1 cellular context compared by ENCODE assay signal in the genomic region with DNA sequence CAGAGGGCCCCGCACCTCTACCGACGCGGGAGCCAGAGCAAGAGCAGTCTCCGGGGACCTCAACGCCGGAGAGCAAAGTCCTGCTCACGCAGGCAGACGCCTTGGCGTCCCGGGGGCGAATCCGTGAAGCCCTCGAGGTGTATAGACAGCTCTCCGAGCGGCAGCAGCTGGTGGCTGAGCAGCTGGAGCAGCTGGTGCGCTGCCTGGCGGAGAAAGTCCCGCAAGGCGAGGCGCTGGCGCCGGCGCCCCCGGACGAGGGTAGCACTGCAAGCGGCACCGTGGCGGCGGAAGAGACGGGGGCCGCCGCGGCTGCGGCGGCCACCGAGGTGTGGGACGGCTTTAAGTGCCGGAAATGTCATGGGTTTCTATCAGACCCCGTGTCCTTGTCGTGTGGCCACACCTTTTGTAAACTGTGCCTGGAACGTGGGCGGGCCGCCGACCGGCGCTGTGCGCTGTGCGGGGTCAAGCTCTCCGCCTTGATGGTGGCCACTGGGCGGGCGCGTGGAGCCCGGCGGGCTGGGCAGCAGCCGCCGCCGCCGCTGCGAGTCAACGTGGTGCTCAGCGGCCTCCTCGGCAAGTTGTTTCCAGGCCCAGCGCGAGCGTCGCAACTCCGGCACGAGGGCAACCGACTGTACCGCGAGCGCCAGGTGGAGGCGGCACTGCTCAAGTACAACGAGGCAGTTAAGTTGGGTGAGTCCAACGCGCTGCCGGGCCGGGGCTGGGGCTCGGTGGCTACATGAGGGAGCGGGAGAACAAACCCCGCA.
TF ChIP-seq lines count a peak whose summit lies in the region.

No MANE protein-coding gene starts in this region.

TF ChIP-seq in HEK293, 187 proteins besides CTCF, POLR2A, EP300 and RAD21 (continued from another document):
- TF ChIP-seq, protein P1, sequence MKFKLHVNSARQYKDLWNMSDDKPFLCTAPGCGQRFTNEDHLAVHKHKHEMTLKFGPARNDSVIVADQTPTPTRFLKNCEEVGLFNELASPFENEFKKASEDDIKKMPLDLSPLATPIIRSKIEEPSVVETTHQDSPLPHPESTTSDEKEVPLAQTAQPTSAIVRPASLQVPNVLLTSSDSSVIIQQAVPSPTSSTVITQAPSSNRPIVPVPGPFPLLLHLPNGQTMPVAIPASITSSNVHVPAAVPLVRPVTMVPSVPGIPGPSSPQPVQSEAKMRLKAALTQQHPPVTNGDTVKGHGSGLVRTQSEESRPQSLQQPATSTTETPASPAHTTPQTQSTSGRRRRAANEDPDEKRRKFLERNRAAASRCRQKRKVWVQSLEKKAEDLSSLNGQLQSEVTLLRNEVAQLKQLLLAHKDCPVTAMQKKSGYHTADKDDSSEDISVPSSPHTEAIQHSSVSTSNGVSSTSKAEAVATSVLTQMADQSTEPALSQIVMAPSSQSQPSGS (tag by site-specific recombination; IDR thresholded peaks at IDR 0.05; ENCODE audit: low read depth) = no peak
- TF ChIP-seq ZNF248 (tag by site-specific recombination; IDR thresholded peaks at IDR 0.05) (no peak), ZFHX2 (tag by site-specific recombination; conservative IDR thresholded peaks at IDR 0.05) (peak; percentile 84), ZNF768 (tag by site-specific recombination; IDR thresholded peaks at IDR 0.05) (no peak), ZXDB (tag by site-specific recombination; IDR thresholded peaks at IDR 0.05) (0 out of 2 replicates have a peak, but pooled peaks have one; percentile 2), SP2 (tag by site-specific recombination; IDR thresholded peaks at IDR 0.05) (peak; percentile 40), ZNF335 (tag by site-specific recombination; conservative IDR thresholded peaks at IDR 0.05) (peak; percentile 82), EGR2 (tag by site-specific recombination; IDR thresholded peaks at IDR 0.05; ENCODE audit: low read depth) (peak; percentile 63; the same call in 1 of the 2 replicates), ZNF391 (tag by site-specific recombination; IDR thresholded peaks at IDR 0.05; ENCODE audit: borderline replicate concordance, low read depth) (no peak), ZNF777 (tag by site-specific recombination; IDR thresholded peaks at IDR 0.05; ENCODE audit: borderline replicate concordance) (peak; percentile 82; the same call in 1 of the 2 replicates), ZNF274 (IDR thresholded peaks at IDR 0.05; ENCODE audit: low read length) (no peak), ZNF274 (tag by site-specific recombination; IDR thresholded peaks at IDR 0.05; ENCODE audit: borderline replicate concordance) (no peak), SETDB1 (IDR thresholded peaks at IDR 0.05; ENCODE audit: insufficient read length, low read length) (no peak), ZNF404 (tag by site-specific recombination; IDR thresholded peaks at IDR 0.05) (no peak), ZNF76 (tag by site-specific recombination; IDR thresholded peaks at IDR 0.05; ENCODE audit: borderline replicate concordance, low read depth) (0 out of 2 replicates have a peak, but pooled peaks have one; percentile 1), ZNF830 (tag by site-specific recombination; IDR thresholded peaks at IDR 0.05; ENCODE audit: low read depth) (no peak), ZFP37 (tag by site-specific recombination; IDR thresholded peaks at IDR 0.05) (no peak), ZNF155 (tag by site-specific recombination; IDR thresholded peaks at IDR 0.05) (no peak), ZNF341 (tag by site-specific recombination; IDR thresholded peaks at IDR 0.05; ENCODE audit: low read depth) (no peak), ZEB2 (tag by site-specific recombination; IDR thresholded peaks at IDR 0.05) (no peak), ZBTB8A (tag by site-specific recombination; IDR thresholded peaks at IDR 0.05) (peak; percentile 31; the same call in 1 of the 2 replicates), KLF16 (tag by site-specific recombination; IDR thresholded peaks at IDR 0.05) (no peak), HOXD13 (CRISPR knock-in tag; IDR thresholded peaks at IDR 0.05; ENCODE audit: borderline replicate concordance) (no peak), OVOL3 (tag by site-specific recombination; IDR thresholded peaks at IDR 0.05) (0 out of 2 replicates have a peak, but pooled peaks have one; percentile 2), ZNF121 (tag by site-specific recombination; IDR thresholded peaks at IDR 0.05) (no peak), ZNF621 (tag by site-specific recombination; IDR thresholded peaks at IDR 0.05) (no peak), RBAK (tag by site-specific recombination; IDR thresholded peaks at IDR 0.05) (no peak), KLF1 (tag by site-specific recombination; IDR thresholded peaks at IDR 0.05) (peak; percentile 49), ZNF175 (tag by site-specific recombination; IDR thresholded peaks at IDR 0.05) (no peak), GLIS2 (tag by site-specific recombination; IDR thresholded peaks at IDR 0.05) (peak; percentile 26; the same call in 1 of the 2 replicates), ZNF157 (tag by site-specific recombination; IDR thresholded peaks at IDR 0.05) (no peak), ZNF560 (tag by site-specific recombination; IDR thresholded peaks at IDR 0.05; ENCODE audit: borderline replicate concordance) (no peak), ZNF433 (tag by site-specific recombination; IDR thresholded peaks at IDR 0.05; ENCODE audit: low read depth) (no peak), SP7 (tag by site-specific recombination; IDR thresholded peaks at IDR 0.05) (no peak), ZBTB21 (tag by site-specific recombination; IDR thresholded peaks at IDR 0.05) (no peak)
- TF ChIP-seq, protein P2, sequence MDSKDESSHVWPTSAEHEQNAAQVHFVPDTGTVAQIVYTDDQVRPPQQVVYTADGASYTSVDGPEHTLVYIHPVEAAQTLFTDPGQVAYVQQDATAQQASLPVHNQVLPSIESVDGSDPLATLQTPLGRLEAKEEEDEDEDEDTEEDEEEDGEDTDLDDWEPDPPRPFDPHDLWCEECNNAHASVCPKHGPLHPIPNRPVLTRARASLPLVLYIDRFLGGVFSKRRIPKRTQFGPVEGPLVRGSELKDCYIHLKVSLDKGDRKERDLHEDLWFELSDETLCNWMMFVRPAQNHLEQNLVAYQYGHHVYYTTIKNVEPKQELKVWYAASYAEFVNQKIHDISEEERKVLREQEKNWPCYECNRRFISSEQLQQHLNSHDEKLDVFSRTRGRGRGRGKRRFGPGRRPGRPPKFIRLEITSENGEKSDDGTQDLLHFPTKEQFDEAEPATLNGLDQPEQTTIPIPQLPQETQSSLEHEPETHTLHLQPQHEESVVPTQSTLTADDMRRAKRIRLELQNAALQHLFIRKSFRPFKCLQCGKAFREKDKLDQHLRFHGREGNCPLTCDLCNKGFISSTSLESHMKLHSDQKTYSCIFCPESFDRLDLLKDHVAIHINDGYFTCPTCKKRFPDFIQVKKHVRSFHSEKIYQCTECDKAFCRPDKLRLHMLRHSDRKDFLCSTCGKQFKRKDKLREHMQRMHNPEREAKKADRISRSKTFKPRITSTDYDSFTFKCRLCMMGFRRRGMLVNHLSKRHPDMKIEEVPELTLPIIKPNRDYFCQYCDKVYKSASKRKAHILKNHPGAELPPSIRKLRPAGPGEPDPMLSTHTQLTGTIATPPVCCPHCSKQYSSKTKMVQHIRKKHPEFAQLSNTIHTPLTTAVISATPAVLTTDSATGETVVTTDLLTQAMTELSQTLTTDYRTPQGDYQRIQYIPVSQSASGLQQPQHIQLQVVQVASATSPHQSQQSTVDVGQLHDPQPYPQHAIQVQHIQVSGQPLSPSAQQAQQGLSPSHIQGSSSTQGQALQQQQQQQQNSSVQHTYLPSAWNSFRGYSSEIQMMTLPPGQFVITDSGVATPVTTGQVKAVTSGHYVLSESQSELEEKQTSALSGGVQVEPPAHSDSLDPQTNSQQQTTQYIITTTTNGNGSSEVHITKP (tag by site-specific recombination; IDR thresholded peaks at IDR 0.05) = peak; percentile 89
- TF ChIP-seq, protein P3, sequence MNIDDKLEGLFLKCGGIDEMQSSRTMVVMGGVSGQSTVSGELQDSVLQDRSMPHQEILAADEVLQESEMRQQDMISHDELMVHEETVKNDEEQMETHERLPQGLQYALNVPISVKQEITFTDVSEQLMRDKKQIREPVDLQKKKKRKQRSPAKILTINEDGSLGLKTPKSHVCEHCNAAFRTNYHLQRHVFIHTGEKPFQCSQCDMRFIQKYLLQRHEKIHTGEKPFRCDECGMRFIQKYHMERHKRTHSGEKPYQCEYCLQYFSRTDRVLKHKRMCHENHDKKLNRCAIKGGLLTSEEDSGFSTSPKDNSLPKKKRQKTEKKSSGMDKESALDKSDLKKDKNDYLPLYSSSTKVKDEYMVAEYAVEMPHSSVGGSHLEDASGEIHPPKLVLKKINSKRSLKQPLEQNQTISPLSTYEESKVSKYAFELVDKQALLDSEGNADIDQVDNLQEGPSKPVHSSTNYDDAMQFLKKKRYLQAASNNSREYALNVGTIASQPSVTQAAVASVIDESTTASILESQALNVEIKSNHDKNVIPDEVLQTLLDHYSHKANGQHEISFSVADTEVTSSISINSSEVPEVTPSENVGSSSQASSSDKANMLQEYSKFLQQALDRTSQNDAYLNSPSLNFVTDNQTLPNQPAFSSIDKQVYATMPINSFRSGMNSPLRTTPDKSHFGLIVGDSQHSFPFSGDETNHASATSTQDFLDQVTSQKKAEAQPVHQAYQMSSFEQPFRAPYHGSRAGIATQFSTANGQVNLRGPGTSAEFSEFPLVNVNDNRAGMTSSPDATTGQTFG (tag by site-specific recombination; IDR thresholded peaks at IDR 0.05; ENCODE audit: borderline replicate concordance) = no peak
- TF ChIP-seq, protein P4, sequence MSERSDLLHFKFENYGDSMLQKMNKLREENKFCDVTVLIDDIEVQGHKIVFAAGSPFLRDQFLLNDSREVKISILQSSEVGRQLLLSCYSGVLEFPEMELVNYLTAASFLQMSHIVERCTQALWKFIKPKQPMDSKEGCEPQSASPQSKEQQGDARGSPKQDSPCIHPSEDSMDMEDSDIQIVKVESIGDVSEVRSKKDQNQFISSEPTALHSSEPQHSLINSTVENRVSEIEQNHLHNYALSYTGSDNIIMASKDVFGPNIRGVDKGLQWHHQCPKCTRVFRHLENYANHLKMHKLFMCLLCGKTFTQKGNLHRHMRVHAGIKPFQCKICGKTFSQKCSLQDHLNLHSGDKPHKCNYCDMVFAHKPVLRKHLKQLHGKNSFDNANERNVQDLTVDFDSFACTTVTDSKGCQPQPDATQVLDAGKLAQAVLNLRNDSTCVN (tag by site-specific recombination; optimal IDR thresholded peaks at IDR 0.05) = peak; percentile 10
- TF ChIP-seq, protein P5, sequence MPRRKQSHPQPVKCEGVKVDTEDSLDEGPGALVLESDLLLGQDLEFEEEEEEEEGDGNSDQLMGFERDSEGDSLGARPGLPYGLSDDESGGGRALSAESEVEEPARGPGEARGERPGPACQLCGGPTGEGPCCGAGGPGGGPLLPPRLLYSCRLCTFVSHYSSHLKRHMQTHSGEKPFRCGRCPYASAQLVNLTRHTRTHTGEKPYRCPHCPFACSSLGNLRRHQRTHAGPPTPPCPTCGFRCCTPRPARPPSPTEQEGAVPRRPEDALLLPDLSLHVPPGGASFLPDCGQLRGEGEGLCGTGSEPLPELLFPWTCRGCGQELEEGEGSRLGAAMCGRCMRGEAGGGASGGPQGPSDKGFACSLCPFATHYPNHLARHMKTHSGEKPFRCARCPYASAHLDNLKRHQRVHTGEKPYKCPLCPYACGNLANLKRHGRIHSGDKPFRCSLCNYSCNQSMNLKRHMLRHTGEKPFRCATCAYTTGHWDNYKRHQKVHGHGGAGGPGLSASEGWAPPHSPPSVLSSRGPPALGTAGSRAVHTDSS (tag by site-specific recombination; IDR thresholded peaks at IDR 0.05) = no peak
- TF ChIP-seq, protein P6, sequence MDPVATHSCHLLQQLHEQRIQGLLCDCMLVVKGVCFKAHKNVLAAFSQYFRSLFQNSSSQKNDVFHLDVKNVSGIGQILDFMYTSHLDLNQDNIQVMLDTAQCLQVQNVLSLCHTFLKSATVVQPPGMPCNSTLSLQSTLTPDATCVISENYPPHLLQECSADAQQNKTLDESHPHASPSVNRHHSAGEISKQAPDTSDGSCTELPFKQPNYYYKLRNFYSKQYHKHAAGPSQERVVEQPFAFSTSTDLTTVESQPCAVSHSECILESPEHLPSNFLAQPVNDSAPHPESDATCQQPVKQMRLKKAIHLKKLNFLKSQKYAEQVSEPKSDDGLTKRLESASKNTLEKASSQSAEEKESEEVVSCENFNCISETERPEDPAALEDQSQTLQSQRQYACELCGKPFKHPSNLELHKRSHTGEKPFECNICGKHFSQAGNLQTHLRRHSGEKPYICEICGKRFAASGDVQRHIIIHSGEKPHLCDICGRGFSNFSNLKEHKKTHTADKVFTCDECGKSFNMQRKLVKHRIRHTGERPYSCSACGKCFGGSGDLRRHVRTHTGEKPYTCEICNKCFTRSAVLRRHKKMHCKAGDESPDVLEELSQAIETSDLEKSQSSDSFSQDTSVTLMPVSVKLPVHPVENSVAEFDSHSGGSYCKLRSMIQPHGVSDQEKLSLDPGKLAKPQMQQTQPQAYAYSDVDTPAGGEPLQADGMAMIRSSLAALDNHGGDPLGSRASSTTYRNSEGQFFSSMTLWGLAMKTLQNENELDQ (tag by site-specific recombination; IDR thresholded peaks at IDR 0.05; ENCODE audit: low read depth) = no peak
- TF ChIP-seq, protein P7, sequence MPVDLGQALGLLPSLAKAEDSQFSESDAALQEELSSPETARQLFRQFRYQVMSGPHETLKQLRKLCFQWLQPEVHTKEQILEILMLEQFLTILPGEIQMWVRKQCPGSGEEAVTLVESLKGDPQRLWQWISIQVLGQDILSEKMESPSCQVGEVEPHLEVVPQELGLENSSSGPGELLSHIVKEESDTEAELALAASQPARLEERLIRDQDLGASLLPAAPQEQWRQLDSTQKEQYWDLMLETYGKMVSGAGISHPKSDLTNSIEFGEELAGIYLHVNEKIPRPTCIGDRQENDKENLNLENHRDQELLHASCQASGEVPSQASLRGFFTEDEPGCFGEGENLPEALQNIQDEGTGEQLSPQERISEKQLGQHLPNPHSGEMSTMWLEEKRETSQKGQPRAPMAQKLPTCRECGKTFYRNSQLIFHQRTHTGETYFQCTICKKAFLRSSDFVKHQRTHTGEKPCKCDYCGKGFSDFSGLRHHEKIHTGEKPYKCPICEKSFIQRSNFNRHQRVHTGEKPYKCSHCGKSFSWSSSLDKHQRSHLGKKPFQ (tag by site-specific recombination; IDR thresholded peaks at IDR 0.05) = no peak
- TF ChIP-seq, protein P8, sequence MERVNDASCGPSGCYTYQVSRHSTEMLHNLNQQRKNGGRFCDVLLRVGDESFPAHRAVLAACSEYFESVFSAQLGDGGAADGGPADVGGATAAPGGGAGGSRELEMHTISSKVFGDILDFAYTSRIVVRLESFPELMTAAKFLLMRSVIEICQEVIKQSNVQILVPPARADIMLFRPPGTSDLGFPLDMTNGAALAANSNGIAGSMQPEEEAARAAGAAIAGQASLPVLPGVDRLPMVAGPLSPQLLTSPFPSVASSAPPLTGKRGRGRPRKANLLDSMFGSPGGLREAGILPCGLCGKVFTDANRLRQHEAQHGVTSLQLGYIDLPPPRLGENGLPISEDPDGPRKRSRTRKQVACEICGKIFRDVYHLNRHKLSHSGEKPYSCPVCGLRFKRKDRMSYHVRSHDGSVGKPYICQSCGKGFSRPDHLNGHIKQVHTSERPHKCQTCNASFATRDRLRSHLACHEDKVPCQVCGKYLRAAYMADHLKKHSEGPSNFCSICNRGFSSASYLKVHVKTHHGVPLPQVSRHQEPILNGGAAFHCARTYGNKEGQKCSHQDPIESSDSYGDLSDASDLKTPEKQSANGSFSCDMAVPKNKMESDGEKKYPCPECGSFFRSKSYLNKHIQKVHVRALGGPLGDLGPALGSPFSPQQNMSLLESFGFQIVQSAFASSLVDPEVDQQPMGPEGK (tag by site-specific recombination; IDR thresholded peaks at IDR 0.05) = no peak
